8 cellular contexts compared by ENCODE assay signal in genomic region chr6:17086469-17086868, GRCh38. TPM values are rescaled to one million over a fixed set of nuclear protein-coding genes. Genes with fewer than 3 reads are reported as not detected.
DNase-seq lines count a peak whose midpoint lies in the region; ATAC-seq and TF ChIP-seq lines count a peak whose summit lies in the region.

No MANE protein-coding gene starts in this region.

- intact Hi-C loops in A673 (cut with micrococcal nuclease; ENCODE audit: unreplicated experiment), result loop anchor here (2.0 to 10.0 kb wide), 4 partner anchors 114 to 754 kb away; no protein-coding TSS in a partner anchor

- CTCF ChIA-PET in A673 (lab: Charles Lee), result interaction anchor here (0.6 to 1.7 kb wide), 10 partner anchors 54 to 801 kb away, joined by 3 to 9 read pairs (median 4); no protein-coding TSS in a partner anchor

- no peak overlapping the region for H3K4me3 ChIP-seq in A673 (ENCODE audit: low read depth, low read length, poor library complexity, severe bottlenecking)

- ATAC-seq in GM19035 (IDR thresholded peaks at IDR 0.05; ENCODE audit: unreplicated experiment) (no peak), GM21390 (IDR thresholded peaks at IDR 0.05; ENCODE audit: unreplicated experiment) (no peak)

- peak; percentile 72 for TF ChIP-seq CTCF in A673 (conservative IDR thresholded peaks at IDR 0.05; ENCODE audit: low read depth, low read length)
- TF ChIP-seq CTCF in progenitor cell of endocrine pancreas (IDR thresholded peaks at IDR 0.05; ENCODE audit: unreplicated experiment), result peak; percentile 75

- H3K27ac Mint-ChIP-seq in activated T-cell treated with anti-CD3 and anti-CD28 coated beads, Interleukin-2, amount 50 U/mL, for 24 hours, result no peak overlapping the region
- H3K27ac Mint-ChIP-seq in progenitor cell of endocrine pancreas, result no peak overlapping the region

- no peaks in the 10 kb centered on the region for H3K36me3 ChIP-seq in A673 (ENCODE audit: insufficient read depth, low read length, poor library complexity, severe bottlenecking)

- POLR2A ChIA-PET in A673 (lab: Charles Lee; ENCODE audit: low non-redundant PET), result no interaction called here

- no peak overlapping the region for H3K4me3 Mint-ChIP-seq in activated T-cell treated with anti-CD3 and anti-CD28 coated beads, Interleukin-2, amount 50 U/mL, for 24 hours
- H3K4me3 Mint-ChIP-seq in progenitor cell of endocrine pancreas (ENCODE audit: low read depth), result no peak overlapping the region

- H3K27me3 ChIP-seq in A673 (replicated peaks; ENCODE audit: insufficient read depth, low read depth, low read length, poor library complexity), result no peaks in the 10 kb centered on the region

- H3K36me3 Mint-ChIP-seq in activated T-cell treated with anti-CD3 and anti-CD28 coated beads, Interleukin-2, amount 50 U/mL, for 24 hours (ENCODE audit: low read depth), result no peaks in the 10 kb centered on the region
- no peaks in the 10 kb centered on the region for H3K36me3 Mint-ChIP-seq in progenitor cell of endocrine pancreas (ENCODE audit: insufficient read depth)

- DNase-seq in A673 (ENCODE audit: low spot score) (peak; percentile 79), G401 (ENCODE audit: low spot score) (peak; percentile 16), NCI-H1105 treated with DMSO at 0.1 percent for 48 hours (lab: John Stamatoyannopoulos, UW) (peak; percentile 48), globus pallidus (ENCODE audit: low spot score) (peak; percentile 75), progenitor cell of endocrine pancreas (ENCODE audit: low spot score, unreplicated experiment) (peak; percentile 21)
- peak; percentile 35 for DNase-seq in activated T-cell treated with anti-CD3 and anti-CD28 coated beads, Interleukin-2, amount 50 U/mL, for 24 hours

- H3K4me1 ChIP-seq in A673 (ENCODE audit: insufficient read depth, low read length, poor library complexity, severe bottlenecking), result peaks cover 12% of the 10 kb centered on the region

- no TSS peak for BruUV-seq in A673 (replicated peaks; lab: Mats Ljungman, UMichigan)

- no peaks in the 10 kb centered on the region for H3K4me1 Mint-ChIP-seq in activated T-cell treated with anti-CD3 and anti-CD28 coated beads, Interleukin-2, amount 50 U/mL, for 24 hours (ENCODE audit: low read depth)
- no peaks in the 10 kb centered on the region for H3K4me1 Mint-ChIP-seq in progenitor cell of endocrine pancreas (ENCODE audit: low read depth)

- in situ Hi-C loops in G401 (cut with HindIII; ENCODE audit: low sequenced_read_pairs), result no loop called here

- peaks cover 4% of the 10 kb centered on the region for H3K9me3 ChIP-seq in A673 (ENCODE audit: low read depth, low read length, poor library complexity, severe bottlenecking)

- peaks cover 33% of the 10 kb centered on the region for H3K27me3 Mint-ChIP-seq in activated T-cell treated with anti-CD3 and anti-CD28 coated beads, Interleukin-2, amount 50 U/mL, for 24 hours
- H3K27me3 Mint-ChIP-seq in progenitor cell of endocrine pancreas, result peaks cover 8% of the 10 kb centered on the region

- H3K27ac ChIP-seq in A673 (ENCODE audit: low read depth, low read length, poor library complexity, severe bottlenecking), result no peak overlapping the region

- H3K9me3 Mint-ChIP-seq in activated T-cell treated with anti-CD3 and anti-CD28 coated beads, Interleukin-2, amount 50 U/mL, for 24 hours, result peaks cover 6% of the 10 kb centered on the region
- H3K9me3 Mint-ChIP-seq in progenitor cell of endocrine pancreas (ENCODE audit: low read depth), result peaks cover 9% of the 10 kb centered on the region

RNA-seq across cellular contexts. Expression of gene STMND1, which starts 15.4 kb away (rescaled TPM):
- total RNA-seq in A673 (2021), result not detected in 2 replicates
- total RNA-seq in G401 (2014; rRNA removed; shearing (Covaris generic)), result not detected in 2 replicates
- 0.13 and 0.22 TPM in 2 replicates for total RNA-seq in progenitor cell of endocrine pancreas

Comparison
In these comparisons a context has a peak if more than half of its experiments do, and no peak if none do; other contexts are left out.
1. DNase-seq: peak in every context shown above with its lines; median percentile 79 in A673; 75 in globus pallidus; 48 in NCI-H1105 treated with DMSO at 0.1 percent for 48 hours; 35 in activated T-cell treated with anti-CD3 and anti-CD28 coated beads, Interleukin-2, amount 50 U/mL, for 24 hours; 21 in progenitor cell of endocrine pancreas; 16 in G401.